11 cellular contexts compared by ENCODE assay signal in the genomic region with DNA sequence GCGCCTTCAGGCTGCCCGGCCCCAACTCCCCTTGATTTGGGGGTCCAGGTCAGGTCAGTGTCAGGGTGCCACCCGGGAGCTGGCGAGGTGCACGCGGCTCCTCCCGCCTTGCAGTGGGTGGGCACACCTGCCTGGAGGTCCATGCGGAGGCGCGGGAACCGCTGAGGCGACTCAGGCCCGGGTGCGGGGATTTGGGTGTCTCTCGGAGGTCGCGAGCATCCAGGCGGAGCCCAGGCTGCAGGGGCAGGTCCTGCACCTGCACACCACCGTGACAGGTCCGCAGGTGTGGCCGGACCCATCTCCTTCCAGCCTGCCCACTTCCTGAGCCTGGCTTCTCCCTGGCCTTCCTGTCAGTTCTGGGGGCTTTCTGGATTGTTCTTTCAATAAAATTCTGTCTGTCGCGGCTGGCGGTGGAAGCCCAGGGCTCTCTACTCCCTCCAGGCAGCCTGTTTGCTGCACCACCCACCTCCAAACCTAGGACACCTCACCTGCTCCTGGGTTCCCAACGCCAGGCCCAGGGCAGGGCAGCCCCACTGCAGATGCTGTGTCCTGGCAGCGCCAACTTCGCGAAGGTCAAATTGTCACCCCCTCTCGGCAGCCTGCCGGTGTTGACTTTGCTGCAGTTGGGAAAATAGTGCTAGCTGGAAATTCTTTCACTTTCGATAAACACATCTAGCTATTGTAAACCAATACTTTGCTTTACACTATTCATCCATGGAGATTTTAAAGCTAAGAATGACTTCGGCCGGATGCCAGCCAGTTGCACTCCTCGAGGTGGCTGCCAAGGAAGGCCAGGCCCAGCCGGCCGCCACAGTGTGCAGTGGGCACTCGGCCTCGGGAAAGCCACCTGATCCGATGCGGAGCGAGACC. TPM values are rescaled to one million over a fixed set of nuclear protein-coding genes. Genes with fewer than 3 reads are reported as not detected.
A peak's percentile ranks its signal among the peaks of the same experiment; 100 is the strongest.
DNase-seq lines count a peak whose midpoint lies in the region; ATAC-seq and TF ChIP-seq lines count a peak whose summit lies in the region.
"Had no signal": no experiment of that assay in that cellular context is flagged by ENCODE, and none has a peak within 500 bp of the region (broad histone marks: within the 10 kb centered on the region; RNA-seq: fewer than 3 reads in every experiment).

No MANE protein-coding gene starts in this region.

- no peaks in the 10 kb centered on the region for H3K36me3 Mint-ChIP-seq in activated naive CD4-positive, alpha-beta T cell treated with anti-CD3 and anti-CD28 coated beads for 36 hours (ENCODE audit: low read depth)

- no peak overlapping the region for H3K27ac Mint-ChIP-seq in activated naive CD4-positive, alpha-beta T cell treated with anti-CD3 and anti-CD28 coated beads for 36 hours
- H3K27ac Mint-ChIP-seq: CD4-positive, CD25-positive, alpha-beta regulatory T cell had no signal

- no peak for ATAC-seq in upper lobe of right lung
- ATAC-seq: stimulated activated naive CD8-positive, alpha-beta T cell treated with anti-CD3 and anti-CD28 coated beads, Interleukin-15, Interleukin-2, amounts not matched to agents 100 U/mL and 50 U/mL, for 24 hours had no signal

- H3K27me3 Mint-ChIP-seq in activated naive CD4-positive, alpha-beta T cell treated with anti-CD3 and anti-CD28 coated beads for 36 hours (ENCODE audit: low read depth) = peaks cover 30% of the 10 kb centered on the region

- H3K4me3 ChIP-seq in upper lobe of right lung = peak overlapping the region; percentile 16

- no peaks in the 10 kb centered on the region for H3K36me3 ChIP-seq in upper lobe of right lung

- H3K4me1 ChIP-seq in upper lobe of right lung = peaks cover 25% of the 10 kb centered on the region

- intact Hi-C loops in activated naive CD4-positive, alpha-beta T cell treated with anti-CD3 and anti-CD28 coated beads for 36 hours (cut with micrococcal nuclease) = no loop called here
- intact Hi-C loops in upper lobe of right lung (cut with DNase I) = no loop called here

- H3K4me1 Mint-ChIP-seq in activated naive CD4-positive, alpha-beta T cell treated with anti-CD3 and anti-CD28 coated beads for 36 hours (ENCODE audit: low read depth) = peaks cover 4% of the 10 kb centered on the region

- CTCF ChIA-PET in activated naive CD4-positive, alpha-beta T cell treated with anti-CD3 and anti-CD28 coated beads for 36 hours (lab: Charles Lee) = no interaction called here

- no peak overlapping the region for H3K27ac ChIP-seq in upper lobe of right lung

- TF ChIP-seq CTCF in upper lobe of right lung (IDR thresholded peaks at IDR 0.05) = no peak

- H3K9me3 ChIP-seq in upper lobe of right lung = no peaks in the 10 kb centered on the region

- peaks cover 8% of the 10 kb centered on the region for H3K9me3 Mint-ChIP-seq in activated naive CD4-positive, alpha-beta T cell treated with anti-CD3 and anti-CD28 coated beads for 36 hours

- DNase-seq in activated naive CD4-positive, alpha-beta T cell treated with anti-CD3 and anti-CD28 coated beads for 36 hours = peak; percentile 3
- no peak for DNase-seq in activated naive CD4-positive, alpha-beta T cell (lab: John Stamatoyannopoulos, UW)
- peak; percentile 33 to 54 for DNase-seq in dermis microvascular lymphatic vessel endothelial cell (ENCODE audit: low read depth in 2 of 2)
- peak; percentile 63 to 84 for DNase-seq in lung microvascular endothelial cell (ENCODE audit: low read depth in 2 of 2)
- peak; percentile 62 for DNase-seq in upper lobe of right lung
- no peak for DNase-seq in NCI-H510A treated with DMSO at 0.1 percent for 48 hours (lab: John Stamatoyannopoulos, UW)
- no peak for DNase-seq in RKO (ENCODE audit: low spot score)
- DNase-seq in nucleus accumbens (lab: John Stamatoyannopoulos, UW) = no peak
- DNase-seq: stimulated activated naive CD8-positive, alpha-beta T cell treated with anti-CD3 and anti-CD28 coated beads, Interleukin-15, Interleukin-2, amounts not matched to agents 100 U/mL and 50 U/mL, for 24 hours had no signal

- no peak overlapping the region for H3K4me3 Mint-ChIP-seq in activated naive CD4-positive, alpha-beta T cell treated with anti-CD3 and anti-CD28 coated beads for 36 hours

- peaks cover 25% of the 10 kb centered on the region for H3K27me3 ChIP-seq in upper lobe of right lung

RNA-seq across cellular contexts. Expression of a gene that starts 35.9 kb away (rescaled TPM):
- total RNA-seq in activated naive CD4-positive, alpha-beta T cell treated with anti-CD3 and anti-CD28 coated beads for 36 hours = 1 to 10 TPM; 7.6 to 8.0 TPM
- 6.2 and 14.3 TPM in 2 replicates for total RNA-seq in dermis microvascular lymphatic vessel endothelial cell
- 6.3 and 16.9 TPM in 2 replicates for total RNA-seq in lung microvascular endothelial cell
- 25.2 TPM for total RNA-seq in upper lobe of right lung

RNA-seq across cellular contexts. Expression of a gene that starts 54.1 kb away (rescaled TPM):
- total RNA-seq in activated naive CD4-positive, alpha-beta T cell treated with anti-CD3 and anti-CD28 coated beads for 36 hours = not detected
- total RNA-seq in dermis microvascular lymphatic vessel endothelial cell (0.13 TPM in 2 replicates), lung microvascular endothelial cell (under 0.01 and 0.20 TPM in 2 replicates), upper lobe of right lung (0.20 TPM)
- total RNA-seq: SK-MEL-5 had no signal

Comparison
In these comparisons a context has a peak if more than half of its experiments do, and no peak if none do; other contexts are left out.
1. DNase-seq: peak in activated naive CD4-positive, alpha-beta T cell treated with anti-CD3 and anti-CD28 coated beads for 36 hours (single experiment), dermis microvascular lymphatic vessel endothelial cell (2 of 2), lung microvascular endothelial cell (2 of 2) and upper lobe of right lung (single experiment); none in activated naive CD4-positive, alpha-beta T cell (0 of 4), NCI-H510A treated with DMSO at 0.1 percent for 48 hours (single experiment), RKO (single experiment) and nucleus accumbens (0 of 56).